ENCODE assay signal across 24 cellular contexts in the genomic region with DNA sequence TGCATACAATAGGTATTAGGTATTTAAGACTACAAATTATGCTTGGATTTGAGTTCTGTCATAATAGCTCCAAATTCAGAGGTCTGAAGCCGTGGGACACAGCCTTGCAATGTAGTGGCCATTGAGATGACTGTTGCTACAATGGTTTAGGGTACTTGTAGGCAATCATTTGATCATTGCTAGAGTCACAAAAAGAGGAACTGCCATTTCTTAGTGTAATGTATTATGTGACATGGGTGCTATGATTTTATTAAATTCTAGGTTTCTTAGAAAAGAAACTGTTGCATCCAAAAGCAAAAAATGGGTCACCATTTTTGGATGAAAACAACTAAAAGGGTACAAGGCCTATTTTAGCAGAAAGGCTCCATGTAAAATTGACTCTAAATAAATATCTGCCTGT.
"Had no signal": no experiment of that assay in that cellular context is flagged by ENCODE, and none has a peak within 500 bp of the region (broad histone marks: within the 10 kb centered on the region; RNA-seq: fewer than 3 reads in every experiment).

No MANE protein-coding gene starts in this region.

- H3K9me3 ChIP-seq: left lung, lower lobe of right lung, pancreas, right atrium auricular region, suprapubic skin, thoracic aorta, uterus had no signal

- H3K4me1 ChIP-seq: left lung, lower lobe of right lung, pancreas, right atrium auricular region, suprapubic skin, tibial nerve, uterus had no signal

- H3K36me3 ChIP-seq: left lung, lower lobe of right lung, pancreas, right atrium auricular region, suprapubic skin, thoracic aorta, tibial nerve, uterus had no signal

- ATAC-seq: left colon; naive thymus-derived CD8-positive, alpha-beta T cell; pancreas; sciatic nerve; stimulated activated naive B cell treated with anti-CD40 and anti-IgM and Interleukin-4, amounts not matched to agents 10 μg/mL and 1 μg/mL and 100 μg/mL, for 72 hours had no signal

- H3K27me3 ChIP-seq: left lung, pancreas, right atrium auricular region, tibial nerve, uterus had no signal

- H3K27ac ChIP-seq: left lung, lower lobe of right lung, pancreas, right atrium auricular region, skin epidermis, suprapubic skin, thoracic aorta, tibial nerve, uterus had no signal

- H3K4me3 ChIP-seq: left lung, lower lobe of right lung, pancreas, right atrium auricular region, skin epidermis, suprapubic skin, thoracic aorta, tibial nerve, uterus had no signal

- FAIRE-seq: islet of Langerhans, kidney, pancreas had no signal

- DNase-seq: hypothalamus; immature natural killer cell; kidney; left colon; left lung; lower lobe of right lung; mammary epithelial cell; mesenchymal stem cell; naive thymus-derived CD8-positive, alpha-beta T cell; nucleus accumbens; pancreas; stimulated activated CD4-positive, alpha-beta T cell treated with anti-CD3 and anti-CD28 coated beads, Interleukin-12 subunit alpha, Interleukin-12 subunit beta, amount 100 ng/mL, for 4 hours; stimulated activated CD4-positive, alpha-beta T cell treated with anti-CD3 and anti-CD28 coated beads, Interleukin-15, amount 100 ng/mL, for 24 hours; stimulated activated CD4-positive, alpha-beta T cell treated with anti-CD3 and anti-CD28 coated beads, Interleukin-2, amount 100 ng/mL, for 24 hours; stimulated activated CD4-positive, alpha-beta T cell treated with anti-CD3 and anti-CD28 coated beads, Interleukin-4, amount 100 ng/mL, for 1 hour; stimulated activated naive B cell treated with anti-CD40 and anti-IgM and Interleukin-4, amounts not matched to agents 10 μg/mL and 1 μg/mL and 100 μg/mL, for 72 hours; uterus had no signal
